ENCODE assay signal across 13 cellular contexts in the genomic region with DNA sequence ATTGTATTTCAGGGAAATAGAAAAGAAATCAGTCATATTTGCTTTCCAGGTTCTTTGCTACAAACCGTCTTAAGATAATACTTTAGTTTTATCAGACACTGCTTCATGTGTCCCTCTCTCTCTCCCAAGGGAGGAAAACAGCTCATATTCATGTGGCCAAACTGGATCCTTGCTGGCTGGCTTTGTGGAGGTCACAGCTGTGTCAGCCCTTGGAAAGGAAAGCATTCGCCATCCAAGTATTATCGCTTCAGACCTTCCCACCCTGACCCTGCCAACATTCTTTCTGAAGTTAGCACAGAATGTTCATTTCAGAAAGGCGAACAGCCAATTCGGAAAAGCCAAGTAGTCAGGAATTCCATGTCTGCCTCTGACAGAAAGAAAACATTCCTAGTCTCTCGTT.
DNase-seq lines count a peak whose midpoint lies in the region; ATAC-seq and TF ChIP-seq lines count a peak whose summit lies in the region.
"Had no signal": no experiment of that assay in that cellular context is flagged by ENCODE, and none has a peak within 500 bp of the region (broad histone marks: within the 10 kb centered on the region; RNA-seq: fewer than 3 reads in every experiment).

No MANE protein-coding gene starts in this region.

- 3 to 11% (median 10%) methylated on average over 6 of the region's 6 CpGs for WGBS in heart left ventricle, 4 donors
- 2 to 3% (median 2%) methylated on average over 6 of the region's 6 CpGs for WGBS in ovary, 3 donors

- peak overlapping the region; percentile 80 to 93 (median 88) for H3K27ac ChIP-seq in heart left ventricle
- H3K27ac ChIP-seq in ovary: peak overlapping the region in 1 of 2 donors; percentile 60
- peak overlapping the region; percentile 78 for H3K27ac ChIP-seq in vagina
- H3K27ac ChIP-seq: 22Rv1 had no signal

- H3K9me3 ChIP-seq in heart left ventricle: no peaks in the 10 kb centered on the region
- H3K9me3 ChIP-seq in ovary: no peaks in the 10 kb centered on the region
- H3K9me3 ChIP-seq in vagina: no peaks in the 10 kb centered on the region

- H3K4me3 ChIP-seq in heart left ventricle (no peak overlapping the region), ovary (no peak overlapping the region), vagina (no peak overlapping the region)
- H3K4me3 ChIP-seq: hepatocyte had no signal

- ATAC-seq in heart left ventricle: peak; percentile 94 to 96 (median 96)

- H3K36me3 ChIP-seq in heart left ventricle (peaks cover 0 to 9% (median 0%) of the 10 kb centered on the region in 9 donors), ovary (no peaks in the 10 kb centered on the region), vagina (no peaks in the 10 kb centered on the region)

- intact Hi-C loops in heart left ventricle (cut with DNase I): loop anchor here in 3 of 10 donors (5.0 kb wide), 3 partner anchors 62 to 352 kb away; no protein-coding TSS in a partner anchor
- intact Hi-C loops in ovary (cut with DNase I): loop anchor here in 1 of 4 donors (2.0 kb wide), 1 partner anchor 27 kb away; no protein-coding TSS in a partner anchor
- intact Hi-C loops in vagina (cut with DNase I): no loop called here

- peak; percentile 5 to 49 for DNase-seq in NCI-H446 (lab: John Stamatoyannopoulos, UW)
- DNase-seq in NCI-H446 treated with DMSO at 0.1 percent for 48 hours (lab: John Stamatoyannopoulos, UW): no peak
- DNase-seq in heart left ventricle: peak; percentile 65 to 89 (median 83)
- peak; percentile 54 to 84 (median 58) for DNase-seq in ovary
- no peak for DNase-seq in vagina (ENCODE audit: extremely low spot score in 2 of 2)
- no peak for DNase-seq in RPMI8226
- no peak for DNase-seq in activated CD8-positive, alpha-beta memory T cell treated with anti-CD3 and anti-CD28 coated beads, Interleukin-2, amount 50 U/mL, for 48 hours
- DNase-seq in cortex of kidney (lab: John Stamatoyannopoulos, UW): no peak
- DNase-seq: EL, NCI-H1417, T-helper 2 cell had no signal

- no peak for TF ChIP-seq POLR2A in heart left ventricle (IDR thresholded peaks at IDR 0.05)
- TF ChIP-seq POLR2A in ovary (IDR thresholded peaks at IDR 0.05): no peak
- no peak for TF ChIP-seq POLR2A in vagina (IDR thresholded peaks at IDR 0.05)

- H3K4me1 ChIP-seq in heart left ventricle (peaks cover 6 to 75% (median 53%) of the 10 kb centered on the region in 12 donors), ovary (ENCODE audit: insufficient read depth) (peaks cover 25% of the 10 kb centered on the region), vagina (peaks cover 28% of the 10 kb centered on the region)

- TF ChIP-seq CTCF in heart left ventricle (IDR thresholded peaks at IDR 0.05) (no peak), ovary (IDR thresholded peaks at IDR 0.05) (no peak), vagina (IDR thresholded peaks at IDR 0.05) (no peak)

- H3K27me3 ChIP-seq in heart left ventricle (no peaks in the 10 kb centered on the region), ovary (no peaks in the 10 kb centered on the region), vagina (no peaks in the 10 kb centered on the region)
- H3K27me3 ChIP-seq: hepatocyte had no signal

- no peak for TF ChIP-seq EP300 in ovary (IDR thresholded peaks at IDR 0.05)

Comparison
In these comparisons a context has a peak if more than half of its experiments do, and no peak if none do; other contexts are left out.
1. DNase-seq: peak in NCI-H446 (2 of 2), heart left ventricle (5 of 5) and ovary (5 of 5); none in NCI-H446 treated with DMSO at 0.1 percent for 48 hours (single experiment), vagina (0 of 2), RPMI8226 (single experiment), activated CD8-positive, alpha-beta memory T cell treated with anti-CD3 and anti-CD28 coated beads, Interleukin-2, amount 50 U/mL, for 48 hours (single experiment) and cortex of kidney (single experiment).